ENCODE assay signal across 1 cellular context in the genomic region with DNA sequence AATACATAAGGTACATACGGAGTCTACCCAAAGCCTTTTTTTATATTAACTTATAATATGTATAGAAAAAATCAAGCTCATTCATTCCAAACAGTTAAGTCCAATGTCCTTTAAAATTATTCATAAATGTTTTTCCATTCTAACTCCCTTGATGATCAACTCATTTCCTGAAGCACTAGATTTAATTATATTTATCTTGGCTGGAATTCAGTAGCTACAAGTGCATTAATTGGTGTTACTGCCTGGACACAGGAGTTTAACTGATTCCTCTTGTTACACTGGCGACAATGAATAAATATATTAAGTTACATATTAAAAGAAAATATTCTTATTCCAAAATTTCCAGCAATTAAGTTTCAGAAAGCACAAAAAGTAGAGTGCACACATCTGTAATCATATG.
TF ChIP-seq lines count a peak whose summit lies in the region.

No MANE protein-coding gene starts in this region.

TF ChIP-seq in HepG2, 621 proteins besides CTCF, POLR2A, EP300 and RAD21 (continued from another document):
- TF ChIP-seq TRAFD1 (CRISPR knock-in tag; IDR thresholded peaks at IDR 0.05; ENCODE audit: borderline replicate concordance), result no peak
- no peak for TF ChIP-seq HOXD1 (CRISPR knock-in tag; IDR thresholded peaks at IDR 0.05)
- no peak for TF ChIP-seq SIX1 (CRISPR knock-in tag; IDR thresholded peaks at IDR 0.05; ENCODE audit: borderline replicate concordance)
